1 cellular context compared by ENCODE assay signal in the genomic region with DNA sequence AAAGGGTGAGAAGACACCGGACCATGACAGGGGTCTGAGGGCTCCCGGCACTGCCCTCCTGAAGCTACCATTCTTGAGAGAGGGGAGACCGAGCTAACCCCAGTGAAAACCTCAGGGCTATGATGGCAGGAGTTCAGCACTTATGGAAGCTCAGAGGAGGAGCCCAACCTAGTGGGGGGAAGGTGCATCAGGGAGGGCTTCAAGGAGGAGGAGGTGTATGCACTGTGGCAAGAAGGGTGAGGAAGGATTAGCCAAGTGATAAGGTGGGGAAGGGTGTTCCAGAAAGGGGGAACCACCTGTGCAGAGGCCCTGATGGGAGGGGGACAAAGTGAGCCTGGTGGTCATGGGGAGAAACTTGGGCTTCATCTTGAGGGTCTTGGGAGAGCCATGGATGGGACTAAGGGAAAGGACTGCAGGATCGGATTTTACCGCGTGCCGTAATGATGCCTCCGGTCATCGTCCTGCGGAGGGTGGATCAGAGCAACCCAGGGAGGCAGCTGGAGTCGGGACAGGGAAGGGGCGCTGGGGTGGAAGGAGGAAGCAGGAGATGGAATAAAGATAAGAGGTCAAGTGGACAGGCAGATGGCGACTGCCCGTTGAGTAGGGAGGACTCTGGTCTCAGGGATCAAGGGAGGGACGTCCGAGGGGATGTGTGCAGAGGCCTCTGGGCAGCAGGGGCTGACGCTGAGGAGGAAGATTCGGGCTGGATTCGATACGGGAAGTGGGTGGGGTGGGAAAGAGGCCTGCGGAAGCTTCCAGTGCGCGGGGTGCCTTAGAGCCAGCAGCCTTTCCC.
TF ChIP-seq lines count a peak whose summit lies in the region.

No MANE protein-coding gene starts in this region.

TF ChIP-seq in IMR-90, 13 proteins besides CTCF, POLR2A, EP300 and RAD21 (continued from another document):
- no peak for TF ChIP-seq MXI1 (IDR thresholded peaks at IDR 0.05; ENCODE audit: borderline replicate concordance, low read depth, low read length)
- TF ChIP-seq CHD1 (IDR thresholded peaks at IDR 0.05; ENCODE audit: low read depth, low read length), result no peak
- no peak for TF ChIP-seq CEBPB (IDR thresholded peaks at IDR 0.05; ENCODE audit: low read depth, low read length)
- TF ChIP-seq FOS (IDR thresholded peaks at IDR 0.05; ENCODE audit: low read depth, low read length), result no peak
- no peak for TF ChIP-seq SMC3 (IDR thresholded peaks at IDR 0.05; ENCODE audit: low read depth, low read length)
- no peak for TF ChIP-seq ELK1 (IDR thresholded peaks at IDR 0.05; ENCODE audit: borderline replicate concordance, low read depth, low read length)
